11 cellular contexts compared by ENCODE assay signal in the genomic region with DNA sequence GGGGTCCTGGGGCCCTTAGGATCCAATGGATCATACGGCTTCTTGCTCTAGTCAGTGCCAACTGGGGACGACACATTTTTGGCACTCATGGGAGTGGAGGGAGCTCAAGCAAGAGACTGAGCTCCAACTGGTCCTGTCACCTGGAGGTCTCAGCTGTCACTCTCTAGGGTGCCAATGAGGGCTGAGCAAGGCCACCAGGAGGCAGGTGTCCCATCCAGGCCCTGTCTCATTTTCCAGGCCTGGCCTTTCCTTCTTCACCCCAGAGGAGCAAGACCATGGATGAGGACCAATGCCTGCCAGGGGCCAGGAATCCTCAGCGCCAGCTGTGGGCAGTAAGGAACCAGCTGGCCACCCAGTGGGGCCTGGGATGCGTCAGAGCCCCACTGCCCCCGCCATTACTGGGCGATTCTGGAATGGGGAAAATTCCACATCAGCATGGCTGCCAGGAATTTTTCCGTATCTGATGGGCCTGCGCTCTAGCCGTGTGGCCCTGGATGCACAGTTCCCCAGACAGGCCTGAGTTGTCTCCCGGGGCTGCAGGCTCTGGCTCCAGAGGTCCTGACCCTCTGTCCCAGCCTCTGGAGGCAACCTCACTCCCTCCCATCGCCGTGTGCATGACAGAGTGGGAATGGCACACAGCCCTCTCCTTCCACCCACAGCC. TPM values are rescaled to one million over a fixed set of nuclear protein-coding genes. Genes with fewer than 3 reads are reported as not detected.
DNase-seq lines count a peak whose midpoint lies in the region; ATAC-seq, FAIRE-seq and TF ChIP-seq lines count a peak whose summit lies in the region.
"Had no signal": no experiment of that assay in that cellular context is flagged by ENCODE, and none has a peak within 500 bp of the region (broad histone marks: within the 10 kb centered on the region; RNA-seq: fewer than 3 reads in every experiment).

No MANE protein-coding gene starts in this region.

- no peaks in the 10 kb centered on the region for H3K79me2 ChIP-seq in fibroblast of lung (ENCODE audit: control insufficient read depth, insufficient read depth, low read length)

- peaks cover 25% of the 10 kb centered on the region for H3K27me3 Mint-ChIP-seq in nephron progenitor cell (ENCODE audit: low read depth, poor library complexity)

- WGBS in A549 (ENCODE audit: missing lambda C conversion rate) = 50% methylated on average over 2 of the region's 12 CpGs

- CTCF ChIA-PET in A549 (lab: Yijun Ruan, JAX) = interaction anchor here (0.6 kb wide), 1 partner anchor 16 kb away, joined by 4 read pairs; no protein-coding TSS in a partner anchor

- H3K9me3 Mint-ChIP-seq in nephron progenitor cell = no peaks in the 10 kb centered on the region
- H3K9me3 Mint-ChIP-seq: dendritic cell treated with granulocyte-macrophage colony-stimulating factor and Interleukin-4, amounts not matched to agents 40 ng/mL and 50 ng/mL, for 4 days had no signal

- no peak for TF ChIP-seq RAD21 in A549 (conservative IDR thresholded peaks at IDR 0.05 in 1 of 2, IDR thresholded peaks at IDR 0.05 in 1 of 2)

- H3K36me3 Mint-ChIP-seq in nephron progenitor cell (ENCODE audit: low read depth) = peaks cover 16% of the 10 kb centered on the region

- peaks cover 14% of the 10 kb centered on the region for H3K4me1 Mint-ChIP-seq in nephron progenitor cell

- peak overlapping the region; percentile 79 for H3K4me3 Mint-ChIP-seq in nephron progenitor cell
- H3K4me3 Mint-ChIP-seq: dendritic cell treated with granulocyte-macrophage colony-stimulating factor and Interleukin-4, amounts not matched to agents 40 ng/mL and 50 ng/mL, for 4 days had no signal

- no peak overlapping the region for H3K27ac Mint-ChIP-seq in nephron progenitor cell
- H3K27ac Mint-ChIP-seq: dendritic cell treated with granulocyte-macrophage colony-stimulating factor and Interleukin-4, amounts not matched to agents 40 ng/mL and 50 ng/mL, for 4 days had no signal

- peak in 1 of 2 experiments; percentile 2; a peak in 2 of 6 replicates for ATAC-seq in A549
- no peak for ATAC-seq in GM19035 (IDR thresholded peaks at IDR 0.05; ENCODE audit: unreplicated experiment)
- no peak for ATAC-seq in GM21423 (IDR thresholded peaks at IDR 0.05; ENCODE audit: unreplicated experiment)

- no peak overlapping the region for H3K9ac ChIP-seq in fibroblast of lung (ENCODE audit: insufficient read depth, low read length)

- peaks cover 2% of the 10 kb centered on the region for H3K27me3 ChIP-seq in fibroblast of lung (ENCODE audit: control insufficient read depth, insufficient read depth, low read length)

- no peak for FAIRE-seq in A549 (lab: Jason Lieb, UNC)

- DNase-seq in A549 (ENCODE audit: low read depth in 1 of 2, low spot score in 1 of 2) = no peak
- DNase-seq in HuH-7.5 (ENCODE audit: low spot score) = peak; percentile 49
- DNase-seq in fibroblast of lung (ENCODE audit: low read depth in 2 of 2) = peak; percentile 75 to 84
- no peak for DNase-seq in nephron progenitor cell
- DNase-seq in NCI-H2196 treated with DMSO at 0.1 percent for 48 hours (lab: John Stamatoyannopoulos, UW; ENCODE audit: unreplicated experiment) = no peak
- DNase-seq in activated CD4-positive, alpha-beta T cell treated with anti-CD3 and anti-CD28 coated beads for 48 hours = no peak

- H3K4me2 ChIP-seq in A549 (peak overlapping the region; percentile 99), fibroblast of lung (ENCODE audit: extremely low read depth, insufficient read depth, low read length) (peak overlapping the region; percentile 40)

- H3K4me1 ChIP-seq in A549 = peaks cover 38% of the 10 kb centered on the region
- no peaks in the 10 kb centered on the region for H3K4me1 ChIP-seq in fibroblast of lung (ENCODE audit: control insufficient read depth, extremely low read depth, insufficient read depth, low read length)

- TF ChIP-seq CTCF in A549 (IDR thresholded peaks at IDR 0.05) (no peak), fibroblast of lung (conservative IDR thresholded peaks at IDR 0.05 in 1 of 2, IDR thresholded peaks at IDR 0.05 in 1 of 2; ENCODE audit: low read depth in 1 of 2, low read length in 2 of 2) (peak in 1 of 2 donors; percentile 4), nephron progenitor cell (IDR thresholded peaks at IDR 0.05) (no peak)

- H3K9me3 ChIP-seq in A549 (no peaks in the 10 kb centered on the region), fibroblast of lung (ENCODE audit: control insufficient read depth, insufficient read depth, low read depth, low read length) (no peaks in the 10 kb centered on the region)

- TF ChIP-seq EP300 in A549 (IDR thresholded peaks at IDR 0.05) = no peak

- POLR2A ChIA-PET in A549 (lab: Yijun Ruan, JAX) = interaction anchor here (0.6 kb wide), 1 partner anchor 54 kb away, joined by 5 read pairs; no protein-coding TSS in a partner anchor

- no peaks in the 10 kb centered on the region for H4K20me1 ChIP-seq in fibroblast of lung (ENCODE audit: control insufficient read depth, extremely low read depth, insufficient read depth, low read length)

- peak overlapping the region; percentile 56; the same call in 1 of the 3 replicates for H3K4me3 ChIP-seq in A549
- H3K4me3 ChIP-seq in fibroblast of lung (replicated peaks in 1 of 4; ENCODE audit: control extremely low read depth in 1 of 4, insufficient read depth in 1 of 4, low read depth in 3 of 4, low read length in 4 of 4) = no peak overlapping the region

- H2AFZ ChIP-seq in fibroblast of lung (ENCODE audit: low read length) = no peak overlapping the region

- H3K27ac ChIP-seq in A549 (peak overlapping the region; percentile 98; a peak in 5 of 6 replicates), fibroblast of lung (ENCODE audit: insufficient read depth, low read length) (peak overlapping the region; percentile 59)

- H3K36me3 ChIP-seq in fibroblast of lung (ENCODE audit: control insufficient read depth, insufficient read depth, low read length) = peaks cover 23% of the 10 kb centered on the region

- TF ChIP-seq POLR2A in A549 (IDR thresholded peaks at IDR 0.05; ENCODE audit: low read length) = no peak

TF ChIP-seq in A549, 52 proteins besides CTCF, POLR2A, EP300 and RAD21 (continues in another document):
- TF ChIP-seq GATA3 (IDR thresholded peaks at IDR 0.05; ENCODE audit: borderline replicate concordance) = no peak
- no peak for TF ChIP-seq ESRRA (IDR thresholded peaks at IDR 0.05; ENCODE audit: borderline replicate concordance, low read length)
- TF ChIP-seq FOSL2 (IDR thresholded peaks at IDR 0.05) = no peak
- TF ChIP-seq FOSL2 (CRISPR knock-in tag; IDR thresholded peaks at IDR 0.05) = no peak
- TF ChIP-seq RNF2 (IDR thresholded peaks at IDR 0.05; ENCODE audit: borderline replicate concordance, low read depth) = no peak
- TF ChIP-seq, protein P1, sequence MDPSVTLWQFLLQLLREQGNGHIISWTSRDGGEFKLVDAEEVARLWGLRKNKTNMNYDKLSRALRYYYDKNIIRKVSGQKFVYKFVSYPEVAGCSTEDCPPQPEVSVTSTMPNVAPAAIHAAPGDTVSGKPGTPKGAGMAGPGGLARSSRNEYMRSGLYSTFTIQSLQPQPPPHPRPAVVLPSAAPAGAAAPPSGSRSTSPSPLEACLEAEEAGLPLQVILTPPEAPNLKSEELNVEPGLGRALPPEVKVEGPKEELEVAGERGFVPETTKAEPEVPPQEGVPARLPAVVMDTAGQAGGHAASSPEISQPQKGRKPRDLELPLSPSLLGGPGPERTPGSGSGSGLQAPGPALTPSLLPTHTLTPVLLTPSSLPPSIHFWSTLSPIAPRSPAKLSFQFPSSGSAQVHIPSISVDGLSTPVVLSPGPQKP (IDR thresholded peaks at IDR 0.05; ENCODE audit: low read depth, low read length) = no peak

RNA-seq across cellular contexts. Expression of gene GAL3ST1, which starts 0.7 kb away (rescaled TPM):
- 8.7 and 10.8 TPM in 2 replicates for polyA plus RNA-seq in A549 (2011; rRNA removed)
- 22.6 and 33.3 TPM in 2 replicates for polyA plus RNA-seq in A549 (2012; cell fraction: cytosol; rRNA removed)
- polyA plus RNA-seq in A549 (2012; cell fraction: nucleus; rRNA removed) = 26.5 and 45.0 TPM in 2 replicates
- polyA plus RNA-seq in A549 (2017; fragmentation: RNase III; extraction: RNeasy Plus Mini Kit Qiagen cat#74134 plus additional on column Dnase treatment) = 10.4 to 14.0 TPM (median 12.5 TPM) in 3 replicates
- polyA minus RNA-seq in A549 (2011; rRNA and poly(A)+ RNA removed) = 3.7 and 7.6 TPM in 2 replicates
- 0.17 TPM in 1 of 2 replicates, not detected in the other for total RNA-seq in fibroblast of lung
- 0.03 and 0.06 TPM in 2 replicates for polyA plus RNA-seq in fibroblast of lung
- polyA plus RNA-seq in fibroblast of lung (2012) = not detected in 2 replicates
- polyA minus RNA-seq in fibroblast of lung (ENCODE audit: low replicate concordance) = not detected in 2 replicates
- total RNA-seq: G401 had no signal

RNA-seq across cellular contexts. Expression of gene PES1, which starts 16.6 kb away (rescaled TPM):
- polyA plus RNA-seq in A549 (2011; rRNA removed) (107 and 131 TPM in 2 replicates), A549 (2017; fragmentation: RNase III; extraction: RNeasy Plus Mini Kit Qiagen cat#74134 plus additional on column Dnase treatment) (111 to 116 TPM (median 111 TPM) in 3 replicates), fibroblast of lung (51.2 and 89.0 TPM in 2 replicates)
- polyA plus RNA-seq in A549 (2012; cell fraction: cytosol; rRNA removed) = 142 and 175 TPM in 2 replicates
- polyA plus RNA-seq in A549 (2012; cell fraction: nucleus; rRNA removed) = 231 and 283 TPM in 2 replicates
- 211 and 221 TPM in 2 replicates for polyA minus RNA-seq in A549 (2011; rRNA and poly(A)+ RNA removed)
- 61.3 and 69.1 TPM in 2 replicates for total RNA-seq in fibroblast of lung
- polyA plus RNA-seq in fibroblast of lung (2012) = 53.2 and 86.4 TPM in 2 replicates
- 196 and 246 TPM in 2 replicates for polyA minus RNA-seq in fibroblast of lung (ENCODE audit: low replicate concordance)

RNA-seq across cellular contexts. Expression of gene SEC14L6, which starts 28.6 kb away (rescaled TPM):
- not detected in 2 replicates for polyA plus RNA-seq in A549 (2011; rRNA removed)
- polyA plus RNA-seq in A549 (2012; cell fraction: cytosol; rRNA removed) = not detected in 2 replicates
- 0.02 TPM in 1 of 2 replicates, not detected in the other for polyA plus RNA-seq in A549 (2012; cell fraction: nucleus; rRNA removed)
- polyA plus RNA-seq in A549 (2017; fragmentation: RNase III; extraction: RNeasy Plus Mini Kit Qiagen cat#74134 plus additional on column Dnase treatment) = not detected in 3 replicates
- not detected in 2 replicates for polyA minus RNA-seq in A549 (2011; rRNA and poly(A)+ RNA removed)
- total RNA-seq in fibroblast of lung = under 0.01 and 0.66 TPM in 2 replicates
- polyA plus RNA-seq in fibroblast of lung = 0.12 and 0.21 TPM in 2 replicates
- polyA plus RNA-seq in fibroblast of lung (2012) = 0.12 and 0.18 TPM in 2 replicates
- polyA minus RNA-seq in fibroblast of lung (ENCODE audit: low replicate concordance) = not detected in 2 replicates
- total RNA-seq: G401, SK-MEL-5 had no signal

RNA-seq across cellular contexts. Expression of gene TCN2, which starts 31.8 kb away (rescaled TPM):
- 4.3 and 5.6 TPM in 2 replicates for polyA plus RNA-seq in A549 (2011; rRNA removed)
- polyA plus RNA-seq in A549 (2012; cell fraction: cytosol; rRNA removed) = 2.9 and 3.6 TPM in 2 replicates
- polyA plus RNA-seq in A549 (2012; cell fraction: nucleus; rRNA removed) = 5.3 and 5.7 TPM in 2 replicates
- polyA plus RNA-seq in A549 (2017; fragmentation: RNase III; extraction: RNeasy Plus Mini Kit Qiagen cat#74134 plus additional on column Dnase treatment) = 3.8 to 4.2 TPM (median 3.9 TPM) in 3 replicates
- 7.1 and 10.1 TPM in 2 replicates for polyA minus RNA-seq in A549 (2011; rRNA and poly(A)+ RNA removed)
- total RNA-seq in fibroblast of lung = 6.9 and 7.1 TPM in 2 replicates
- 10.8 and 12.0 TPM in 2 replicates for polyA plus RNA-seq in fibroblast of lung
- 9.4 and 9.6 TPM in 2 replicates for polyA plus RNA-seq in fibroblast of lung (2012)
- 15.3 and 20.1 TPM in 2 replicates for polyA minus RNA-seq in fibroblast of lung (ENCODE audit: low replicate concordance)

Comparison
In these comparisons a context has a peak if more than half of its experiments do, and no peak if none do; other contexts are left out.
1. DNase-seq: peak in HuH-7.5 (single experiment) and fibroblast of lung (2 of 2); none in A549 (0 of 2), nephron progenitor cell (single experiment), NCI-H2196 treated with DMSO at 0.1 percent for 48 hours (single experiment) and activated CD4-positive, alpha-beta T cell treated with anti-CD3 and anti-CD28 coated beads for 48 hours (single experiment).
2. RNA of gene GAL3ST1, which starts 0.7 kb away (polyA plus RNA-seq): 8.7 to 45.0 TPM in A549; 0.03 to 0.06 TPM in fibroblast of lung; every median in the first group is over 4 times any median in the second.